In the genomic region with DNA sequence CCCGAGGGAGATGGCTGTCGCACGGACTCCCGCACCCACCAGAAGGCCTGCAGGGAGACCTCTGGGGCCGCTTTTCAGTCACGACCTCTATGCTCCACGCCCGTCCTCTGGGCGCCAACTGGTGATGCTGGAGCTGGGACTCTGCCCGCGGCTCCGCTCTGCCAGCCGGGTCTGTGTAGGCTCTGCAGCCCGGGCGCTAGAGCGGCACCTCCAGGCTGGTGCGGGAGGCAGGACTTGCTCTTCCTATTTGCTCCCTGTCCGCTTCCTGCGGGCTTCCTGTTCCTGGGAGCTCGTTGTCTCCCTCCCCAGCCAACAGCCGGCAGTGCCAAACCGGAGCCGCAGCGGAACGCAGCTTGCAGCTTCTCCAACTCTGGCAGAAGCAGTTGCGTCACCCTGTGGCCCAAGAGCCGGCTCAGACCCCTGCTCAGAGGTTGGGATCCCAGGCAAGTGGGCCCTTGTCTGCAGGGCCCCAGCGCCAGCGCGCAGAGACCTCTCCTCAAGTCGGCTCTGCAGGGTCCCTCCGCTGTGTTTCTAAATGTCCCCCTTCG, we compare ENCODE assay signal across 8 cellular contexts.
DNase-seq lines count a peak whose midpoint lies in the region; ATAC-seq and TF ChIP-seq lines count a peak whose summit lies in the region.

No MANE protein-coding gene starts in this region.

- H3K9ac ChIP-seq in colonic mucosa (ENCODE audit: low read depth in 2 of 2, low read length in 2 of 2), result peak overlapping the region in 1 of 2 donors; percentile 34

- H3K9me3 ChIP-seq in colonic mucosa (no peaks in the 10 kb centered on the region), right lobe of liver (no peaks in the 10 kb centered on the region), thoracic aorta (no peaks in the 10 kb centered on the region)

- TF ChIP-seq POLR2A in right lobe of liver (IDR thresholded peaks at IDR 0.05), result no peak

- H3K4me1 ChIP-seq in colonic mucosa (peaks cover 5% of the 10 kb centered on the region), right lobe of liver (peaks cover 0 to 9% (median 0%) of the 10 kb centered on the region in 4 donors), thoracic aorta (ENCODE audit: control insufficient read depth in 1 of 2, low read depth in 2 of 2) (peaks cover 5 to 8% of the 10 kb centered on the region in 2 donors)

- no peak overlapping the region for H3K27ac Mint-ChIP-seq in activated naive CD4-positive, alpha-beta T cell treated with anti-CD3 and anti-CD28 coated beads, Interleukin-2, amount 10 ng/mL, durations not matched to agents 7 days and 5 days

- H3K27me3 ChIP-seq in colonic mucosa (peaks cover 3% of the 10 kb centered on the region), right lobe of liver (no peaks in the 10 kb centered on the region), thoracic aorta (replicated peaks; ENCODE audit: insufficient read depth) (no peaks in the 10 kb centered on the region)

- intact Hi-C loops in colonic mucosa (cut with DNase I), result loop anchor here (5.0 to 10.0 kb wide), 2 partner anchors 270 to 303 kb away; no protein-coding TSS in a partner anchor
- intact Hi-C loops in right lobe of liver (cut with DNase I), result no loop called here

- ATAC-seq in right lobe of liver (peak; percentile 91 to 98 (median 94)), thoracic aorta (ENCODE audit: insufficient number of reproducible peaks, low FRiP score, low read depth) (no peak), HG03571 (IDR thresholded peaks at IDR 0.05; ENCODE audit: unreplicated experiment) (no peak), GM18858 (IDR thresholded peaks at IDR 0.05; ENCODE audit: unreplicated experiment) (no peak)

- WGBS in right lobe of liver (ENCODE audit: insufficient coverage, low coverage, low lambda C conversion rate, missing lambda C conversion rate), result 14% methylated on average over 7 of the region's 33 CpGs

- H3K9me3 Mint-ChIP-seq in activated naive CD4-positive, alpha-beta T cell treated with anti-CD3 and anti-CD28 coated beads, Interleukin-2, amount 10 ng/mL, durations not matched to agents 7 days and 5 days, result no peaks in the 10 kb centered on the region

- peaks cover 34% of the 10 kb centered on the region for H3K27me3 Mint-ChIP-seq in activated naive CD4-positive, alpha-beta T cell treated with anti-CD3 and anti-CD28 coated beads, Interleukin-2, amount 10 ng/mL, durations not matched to agents 7 days and 5 days

- H3K27ac ChIP-seq in colonic mucosa, result peak overlapping the region; percentile 13
- H3K27ac ChIP-seq in right lobe of liver, result no peak overlapping the region
- H3K27ac ChIP-seq in thoracic aorta, result no peak overlapping the region

- H3K4me3 ChIP-seq in colonic mucosa (peak overlapping the region; percentile 30), right lobe of liver (peak overlapping the region in 2 of 3 donors; percentile 21 to 31), thoracic aorta (peak overlapping the region; percentile 66)

- DNase-seq in M059J (ENCODE audit: low read depth) (peak; percentile 65), colonic mucosa (peak; percentile 77), right lobe of liver (peak; percentile 73 to 79 (median 78)), thoracic aorta (ENCODE audit: low spot score) (no peak), NCI-H2196 (lab: John Stamatoyannopoulos, UW; ENCODE audit: unreplicated experiment) (no peak)
- no peak for DNase-seq in activated naive CD4-positive, alpha-beta T cell treated with anti-CD3 and anti-CD28 coated beads, Interleukin-2, amount 10 ng/mL, durations not matched to agents 7 days and 5 days

- TF ChIP-seq CTCF in colonic mucosa (IDR thresholded peaks at IDR 0.05), result peak; percentile 32
- peak; percentile 30 to 46 (median 38) for TF ChIP-seq CTCF in right lobe of liver (IDR thresholded peaks at IDR 0.05)
- TF ChIP-seq CTCF in thoracic aorta (IDR thresholded peaks at IDR 0.05), result no peak

- no peaks in the 10 kb centered on the region for H3K36me3 ChIP-seq in colonic mucosa
- no peaks in the 10 kb centered on the region for H3K36me3 ChIP-seq in right lobe of liver
- no peaks in the 10 kb centered on the region for H3K36me3 ChIP-seq in thoracic aorta

- H3K36me3 Mint-ChIP-seq in activated naive CD4-positive, alpha-beta T cell treated with anti-CD3 and anti-CD28 coated beads, Interleukin-2, amount 10 ng/mL, durations not matched to agents 7 days and 5 days, result no peaks in the 10 kb centered on the region

- no peak overlapping the region for H3K4me3 Mint-ChIP-seq in activated naive CD4-positive, alpha-beta T cell treated with anti-CD3 and anti-CD28 coated beads, Interleukin-2, amount 10 ng/mL, durations not matched to agents 7 days and 5 days

- H3K4me1 Mint-ChIP-seq in activated naive CD4-positive, alpha-beta T cell treated with anti-CD3 and anti-CD28 coated beads, Interleukin-2, amount 10 ng/mL, durations not matched to agents 7 days and 5 days, result no peaks in the 10 kb centered on the region

- CTCF ChIA-PET in activated naive CD4-positive, alpha-beta T cell treated with anti-CD3 and anti-CD28 coated beads, Interleukin-2, amount 10 ng/mL, durations not matched to agents 7 days and 5 days (lab: Charles Lee), result no interaction called here

Comparison
In these comparisons a context has a peak if more than half of its experiments do, and no peak if none do; other contexts are left out.
1. DNase-seq: peak in M059J (single experiment), colonic mucosa (single experiment) and right lobe of liver (3 of 3); none in thoracic aorta (single experiment), NCI-H2196 (single experiment) and activated naive CD4-positive, alpha-beta T cell treated with anti-CD3 and anti-CD28 coated beads, Interleukin-2, amount 10 ng/mL, durations not matched to agents 7 days and 5 days (single experiment).
2. ATAC-seq: peak in right lobe of liver (4 of 4); none in thoracic aorta (single experiment), HG03571 (single experiment) and GM18858 (single experiment).
3. Peak in every context shown above with its lines, with median percentiles within 50 percentile points of each other: H3K4me3 ChIP-seq.